In the genomic region with DNA sequence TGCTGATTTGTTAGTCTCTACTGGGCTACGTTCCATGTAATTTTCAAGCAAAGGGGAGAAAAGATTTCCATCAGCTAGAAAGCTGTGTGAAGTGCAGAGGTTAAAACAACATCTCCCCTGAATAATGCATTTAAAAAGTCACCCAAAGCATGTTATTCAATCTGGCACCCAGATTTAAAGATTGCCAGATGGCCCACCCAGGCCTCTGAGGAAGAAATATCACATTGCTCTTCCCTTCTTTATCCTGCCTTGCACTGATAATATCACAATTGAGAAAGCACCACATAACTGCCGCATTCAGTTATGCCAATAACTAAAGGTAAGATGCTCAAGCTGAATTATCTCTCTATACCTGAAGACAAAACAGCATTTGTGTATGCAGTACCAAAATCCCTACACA, we compare ENCODE assay signal across 16 cellular contexts.
A peak's percentile ranks its signal among the peaks of the same experiment; 100 is the strongest.
DNase-seq lines count a peak whose midpoint lies in the region; TF ChIP-seq lines count a peak whose summit lies in the region.
"Had no signal": no experiment of that assay in that cellular context is flagged by ENCODE, and none has a peak within 500 bp of the region (broad histone marks: within the 10 kb centered on the region; RNA-seq: fewer than 3 reads in every experiment).

No MANE protein-coding gene starts in this region.

- intact Hi-C loops in activated CD4-positive, alpha-beta T cell treated with anti-CD3 and anti-CD28 coated beads, Interleukin-2, amount 10 ng/mL, durations not matched to agents 24 days and 14 days (cut with micrococcal nuclease): no loop called here

- no peaks in the 10 kb centered on the region for H3K4me1 Mint-ChIP-seq in activated CD4-positive, alpha-beta T cell treated with anti-CD3 and anti-CD28 coated beads, Interleukin-2, amount 10 ng/mL, durations not matched to agents 24 days and 14 days
- H3K4me1 Mint-ChIP-seq in type B pancreatic cell (ENCODE audit: unreplicated experiment) (peaks cover 39% of the 10 kb centered on the region), osteocyte (ENCODE audit: unreplicated experiment) (no peaks in the 10 kb centered on the region)
- H3K4me1 Mint-ChIP-seq: CD4-positive, alpha-beta memory T cell had no signal

- H3K27ac Mint-ChIP-seq in activated CD4-positive, alpha-beta T cell treated with anti-CD3 and anti-CD28 coated beads, Interleukin-2, amount 10 ng/mL, durations not matched to agents 24 days and 14 days: no peak overlapping the region
- H3K27ac Mint-ChIP-seq in type B pancreatic cell: peak overlapping the region; percentile 91
- no peak overlapping the region for H3K27ac Mint-ChIP-seq in osteocyte (ENCODE audit: unreplicated experiment)
- H3K27ac Mint-ChIP-seq: CD14-positive monocyte; CD4-positive, alpha-beta memory T cell; H9 had no signal

- no peaks in the 10 kb centered on the region for H3K9me3 Mint-ChIP-seq in activated CD4-positive, alpha-beta T cell treated with anti-CD3 and anti-CD28 coated beads, Interleukin-2, amount 10 ng/mL, durations not matched to agents 24 days and 14 days
- H3K9me3 Mint-ChIP-seq in type B pancreatic cell: no peaks in the 10 kb centered on the region
- no peaks in the 10 kb centered on the region for H3K9me3 Mint-ChIP-seq in osteocyte (ENCODE audit: unreplicated experiment)
- H3K9me3 Mint-ChIP-seq: CD4-positive, alpha-beta memory T cell; H9 had no signal

- H3K4me3 Mint-ChIP-seq in activated CD4-positive, alpha-beta T cell treated with anti-CD3 and anti-CD28 coated beads, Interleukin-2, amount 10 ng/mL, durations not matched to agents 24 days and 14 days: no peak overlapping the region
- H3K4me3 Mint-ChIP-seq in type B pancreatic cell (peak overlapping the region; percentile 54), osteocyte (ENCODE audit: unreplicated experiment) (no peak overlapping the region)
- H3K4me3 Mint-ChIP-seq: CD14-positive monocyte; CD4-positive, alpha-beta memory T cell; H9 had no signal

- DNase-seq in activated CD4-positive, alpha-beta T cell treated with anti-CD3 and anti-CD28 coated beads, Interleukin-2, amount 10 ng/mL, durations not matched to agents 24 days and 14 days: peak; percentile 11
- no peak for DNase-seq in activated CD4-positive, alpha-beta T cell treated with anti-CD3 and anti-CD28 coated beads for 1 hour
- DNase-seq in NCI-H524 treated with DMSO at 0.1 percent for 48 hours (lab: John Stamatoyannopoulos, UW) (peak; percentile 12), SK-N-DZ (ENCODE audit: low spot score) (peak; percentile 59), type B pancreatic cell (ENCODE audit: extremely low spot score, unreplicated experiment) (no peak), osteocyte (ENCODE audit: extremely low spot score, unreplicated experiment) (no peak), NCI-H510A treated with DMSO at 0.1 percent for 48 hours (lab: John Stamatoyannopoulos, UW) (no peak), NCI-H526 treated with DMSO at 0.1 percent for 48 hours (lab: John Stamatoyannopoulos, UW) (no peak)
- DNase-seq: 8988T; CD4-positive, alpha-beta memory T cell; DMS53; DND-41; EL; H9; IMR-90 had no signal

- no peaks in the 10 kb centered on the region for H3K36me3 Mint-ChIP-seq in activated CD4-positive, alpha-beta T cell treated with anti-CD3 and anti-CD28 coated beads, Interleukin-2, amount 10 ng/mL, durations not matched to agents 24 days and 14 days (ENCODE audit: low read depth)
- H3K36me3 Mint-ChIP-seq in type B pancreatic cell: no peaks in the 10 kb centered on the region
- no peaks in the 10 kb centered on the region for H3K36me3 Mint-ChIP-seq in osteocyte (ENCODE audit: unreplicated experiment)
- H3K36me3 Mint-ChIP-seq: CD14-positive monocyte; CD4-positive, alpha-beta memory T cell had no signal

- no peaks in the 10 kb centered on the region for H3K27me3 Mint-ChIP-seq in activated CD4-positive, alpha-beta T cell treated with anti-CD3 and anti-CD28 coated beads, Interleukin-2, amount 10 ng/mL, durations not matched to agents 24 days and 14 days
- no peaks in the 10 kb centered on the region for H3K27me3 Mint-ChIP-seq in type B pancreatic cell
- peaks cover 2% of the 10 kb centered on the region for H3K27me3 Mint-ChIP-seq in osteocyte (ENCODE audit: unreplicated experiment)

- TF ChIP-seq CTCF in type B pancreatic cell (conservative IDR thresholded peaks at IDR 0.05) (no peak), osteocyte (IDR thresholded peaks at IDR 0.05) (no peak)

Comparison
In these comparisons a context has a peak if more than half of its experiments do, and no peak if none do; other contexts are left out.
1. DNase-seq: peak in activated CD4-positive, alpha-beta T cell treated with anti-CD3 and anti-CD28 coated beads, Interleukin-2, amount 10 ng/mL, durations not matched to agents 24 days and 14 days (single experiment), NCI-H524 treated with DMSO at 0.1 percent for 48 hours (single experiment) and SK-N-DZ (single experiment); none in activated CD4-positive, alpha-beta T cell treated with anti-CD3 and anti-CD28 coated beads for 1 hour (single experiment), type B pancreatic cell (single experiment), osteocyte (single experiment), NCI-H510A treated with DMSO at 0.1 percent for 48 hours (single experiment) and NCI-H526 treated with DMSO at 0.1 percent for 48 hours (single experiment).